9 cellular contexts compared by ENCODE assay signal in the genomic region with DNA sequence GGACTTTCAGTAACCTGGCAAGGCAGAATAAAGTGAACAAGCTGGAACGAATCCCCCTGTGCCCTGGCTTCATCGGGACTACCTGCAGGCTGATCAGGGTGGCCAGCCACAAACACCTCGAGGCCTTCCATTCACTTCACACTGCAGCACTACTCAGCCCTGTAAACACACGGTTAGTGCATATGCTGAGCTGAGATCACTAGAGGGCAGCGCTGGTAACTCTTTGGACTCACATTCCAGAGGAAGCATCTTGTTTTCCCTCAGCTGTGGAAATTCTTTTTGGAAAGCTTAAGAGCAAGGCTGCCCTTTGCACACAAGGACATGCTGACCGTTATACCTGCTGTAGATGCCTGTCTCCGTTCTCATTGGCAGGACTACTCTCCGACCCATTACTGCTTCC. TPM values are rescaled to one million over a fixed set of nuclear protein-coding genes. Genes with fewer than 3 reads are reported as not detected.
DNase-seq lines count a peak whose midpoint lies in the region; ATAC-seq and TF ChIP-seq lines count a peak whose summit lies in the region.
"Had no signal": no experiment of that assay in that cellular context is flagged by ENCODE, and none has a peak within 500 bp of the region (broad histone marks: within the 10 kb centered on the region; RNA-seq: fewer than 3 reads in every experiment).

No MANE protein-coding gene starts in this region.

- peak; percentile 47 for DNase-seq in EL
- peak; percentile 16 for DNase-seq in Jurkat, Clone E6-1 (ENCODE audit: low read depth, low spot score)
- peak; percentile 61 for DNase-seq in SK-MEL-5 (ENCODE audit: low read depth, low spot score)
- peak; percentile 41 to 74 for DNase-seq in foreskin fibroblast
- DNase-seq in stimulated activated CD4-positive, alpha-beta T cell treated with anti-CD3 and anti-CD28 coated beads, Interleukin-12 subunit alpha, Interleukin-12 subunit beta, amount 100 ng/mL, for 4 hours = no peak
- no peak for DNase-seq in vagina (ENCODE audit: extremely low spot score in 2 of 2)

- H3K27me3 ChIP-seq in stomach smooth muscle (ENCODE audit: control insufficient read depth in 1 of 2, insufficient read depth in 2 of 2, low read length in 2 of 2) (no peaks in the 10 kb centered on the region), vagina (no peaks in the 10 kb centered on the region)

- TF ChIP-seq POLR2A in vagina (IDR thresholded peaks at IDR 0.05) = no peak

- no peaks in the 10 kb centered on the region for H3K9me3 ChIP-seq in stomach smooth muscle (ENCODE audit: control insufficient read depth in 2 of 2, low read length in 2 of 2)
- no peaks in the 10 kb centered on the region for H3K9me3 ChIP-seq in vagina

- H3K4me1 ChIP-seq in stomach smooth muscle (ENCODE audit: control insufficient read depth, insufficient read depth, low read length) (no peaks in the 10 kb centered on the region), vagina (no peaks in the 10 kb centered on the region)

- ATAC-seq in GM19035 (IDR thresholded peaks at IDR 0.05; ENCODE audit: unreplicated experiment) = no peak

- peak; percentile 61 for TF ChIP-seq CTCF in foreskin fibroblast (IDR thresholded peaks at IDR 0.05; ENCODE audit: low read depth, low read length)
- no peak for TF ChIP-seq CTCF in vagina (IDR thresholded peaks at IDR 0.05)

- H3K27ac ChIP-seq in stomach smooth muscle (ENCODE audit: low read length) = peak overlapping the region; percentile 2
- H3K27ac ChIP-seq in vagina = no peak overlapping the region
- H3K27ac ChIP-seq: parathyroid adenoma had no signal

- no peak overlapping the region for H3K4me3 ChIP-seq in Jurkat, Clone E6-1 (ENCODE audit: low read length)
- H3K4me3 ChIP-seq in foreskin fibroblast (ENCODE audit: low read depth in 1 of 2, low read length in 2 of 2) (no peak overlapping the region), stomach smooth muscle (ENCODE audit: low read length in 2 of 2) (no peak overlapping the region), vagina (no peak overlapping the region)

- in situ Hi-C loops in SK-MEL-5 (cut with HindIII; ENCODE audit: low pct_unique_long_range_greater_than_20kb, low sequenced_read_pairs) = no loop called here

- H3K36me3 ChIP-seq in stomach smooth muscle (ENCODE audit: control insufficient read depth in 2 of 2, insufficient read depth in 2 of 2, low read length in 2 of 2) = peaks cover 53 to 63% of the 10 kb centered on the region in 2 donors
- H3K36me3 ChIP-seq in vagina = peaks cover 3 to 85% of the 10 kb centered on the region in 2 donors

- intact Hi-C loops in vagina (cut with DNase I) = no loop called here

- no peak overlapping the region for H3K9ac ChIP-seq in stomach smooth muscle (ENCODE audit: low read length in 2 of 2)
- H3K9ac ChIP-seq: parathyroid adenoma had no signal

RNA-seq across cellular contexts. Expression of a gene that starts 32.1 kb away (rescaled TPM):
- not detected for polyA plus RNA-seq in Jurkat, Clone E6-1 (2012; ENCODE audit: insufficient read depth, insufficient read length)
- 0.11 and 0.26 TPM in 2 replicates for total RNA-seq in SK-MEL-5 (2014; rRNA removed; shearing (Covaris generic))
- 0.18 and 0.36 TPM in 2 replicates for polyA plus RNA-seq in SK-MEL-5 (2015; cell fraction: cytosol; rRNA removed)
- polyA plus RNA-seq in SK-MEL-5 (2015; cell fraction: nucleus; rRNA removed) = 0.11 and 0.49 TPM in 2 replicates
- 0.25 TPM for total RNA-seq in vagina

Comparison
In these comparisons a context has a peak if more than half of its experiments do, and no peak if none do; other contexts are left out.
1. DNase-seq: peak in EL (single experiment), Jurkat, Clone E6-1 (single experiment), SK-MEL-5 (single experiment) and foreskin fibroblast (2 of 2); none in stimulated activated CD4-positive, alpha-beta T cell treated with anti-CD3 and anti-CD28 coated beads, Interleukin-12 subunit alpha, Interleukin-12 subunit beta, amount 100 ng/mL, for 4 hours (single experiment) and vagina (0 of 2).